1 cellular context compared by ENCODE assay signal in the genomic region with DNA sequence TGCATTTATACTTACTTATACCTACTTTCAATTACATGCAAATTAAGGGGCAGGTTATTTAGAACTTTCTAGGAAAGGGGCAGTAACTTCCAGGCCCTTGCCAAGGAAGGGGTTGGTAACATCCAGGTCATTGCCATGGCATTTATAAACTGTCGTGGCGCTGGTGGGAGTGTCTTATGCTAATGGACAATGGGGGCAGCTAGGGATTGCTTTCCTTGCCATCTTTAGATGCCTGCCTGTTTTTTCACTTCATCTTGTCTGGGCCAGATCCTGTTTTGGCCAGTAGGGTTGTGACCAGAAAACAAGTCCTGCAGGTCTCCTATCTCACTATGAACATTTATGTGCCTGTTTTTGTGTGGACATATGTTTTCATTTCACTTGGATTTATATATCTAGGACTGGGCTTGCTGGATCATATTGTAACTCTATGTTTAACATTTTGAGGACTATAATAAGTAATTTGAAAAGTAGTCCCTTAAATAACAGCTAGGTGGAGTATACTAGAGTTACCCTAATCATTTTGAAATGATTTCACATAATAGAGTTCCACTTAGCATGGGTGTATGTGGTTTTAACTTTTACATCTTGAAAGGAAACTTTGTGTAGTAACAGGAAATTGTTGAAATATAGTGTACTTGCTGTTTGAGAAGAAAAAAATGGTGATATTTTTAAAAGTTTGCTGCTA.
TF ChIP-seq lines count a peak whose summit lies in the region.

No MANE protein-coding gene starts in this region.

TF ChIP-seq in HepG2, 621 proteins besides CTCF, POLR2A, EP300 and RAD21:
- TF ChIP-seq ZBTB3 (CRISPR knock-in tag; IDR thresholded peaks at IDR 0.05; ENCODE audit: borderline replicate concordance, low read depth): no peak
- TF ChIP-seq, protein P1, sequence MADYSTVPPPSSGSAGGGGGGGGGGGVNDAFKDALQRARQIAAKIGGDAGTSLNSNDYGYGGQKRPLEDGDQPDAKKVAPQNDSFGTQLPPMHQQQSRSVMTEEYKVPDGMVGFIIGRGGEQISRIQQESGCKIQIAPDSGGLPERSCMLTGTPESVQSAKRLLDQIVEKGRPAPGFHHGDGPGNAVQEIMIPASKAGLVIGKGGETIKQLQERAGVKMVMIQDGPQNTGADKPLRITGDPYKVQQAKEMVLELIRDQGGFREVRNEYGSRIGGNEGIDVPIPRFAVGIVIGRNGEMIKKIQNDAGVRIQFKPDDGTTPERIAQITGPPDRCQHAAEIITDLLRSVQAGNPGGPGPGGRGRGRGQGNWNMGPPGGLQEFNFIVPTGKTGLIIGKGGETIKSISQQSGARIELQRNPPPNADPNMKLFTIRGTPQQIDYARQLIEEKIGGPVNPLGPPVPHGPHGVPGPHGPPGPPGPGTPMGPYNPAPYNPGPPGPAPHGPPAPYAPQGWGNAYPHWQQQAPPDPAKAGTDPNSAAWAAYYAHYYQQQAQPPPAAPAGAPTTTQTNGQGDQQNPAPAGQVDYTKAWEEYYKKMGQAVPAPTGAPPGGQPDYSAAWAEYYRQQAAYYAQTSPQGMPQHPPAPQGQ (CRISPR knock-in tag; IDR thresholded peaks at IDR 0.05; ENCODE audit: borderline replicate concordance): no peak
- no peak for TF ChIP-seq U2AF1 (optimal IDR thresholded peaks at IDR 0.05; ENCODE audit: low read depth, low read length)
- no peak for TF ChIP-seq SIX4 (CRISPR knock-in tag; IDR thresholded peaks at IDR 0.05)
- no peak for TF ChIP-seq MED13 (CRISPR knock-in tag; IDR thresholded peaks at IDR 0.05)
- TF ChIP-seq IRX3 (CRISPR knock-in tag; IDR thresholded peaks at IDR 0.05; ENCODE audit: borderline replicate concordance, low read depth): no peak
- no peak for TF ChIP-seq MIER3 (CRISPR knock-in tag; IDR thresholded peaks at IDR 0.05; ENCODE audit: borderline replicate concordance)
- TF ChIP-seq ZMAT5 (CRISPR knock-in tag; IDR thresholded peaks at IDR 0.05; ENCODE audit: borderline replicate concordance, low read depth): no peak
- TF ChIP-seq ADNP (CRISPR knock-in tag; IDR thresholded peaks at IDR 0.05): no peak
- TF ChIP-seq NCOA5 (CRISPR knock-in tag; IDR thresholded peaks at IDR 0.05): no peak
- TF ChIP-seq ZNF572 (CRISPR knock-in tag; IDR thresholded peaks at IDR 0.05): no peak
- no peak for TF ChIP-seq MLLT10 (CRISPR knock-in tag; IDR thresholded peaks at IDR 0.05)
- no peak for TF ChIP-seq NPAS2 (CRISPR knock-in tag; IDR thresholded peaks at IDR 0.05; ENCODE audit: borderline replicate concordance)
- no peak for TF ChIP-seq NR2F1 (CRISPR knock-in tag; IDR thresholded peaks at IDR 0.05)
- TF ChIP-seq, protein P2, sequence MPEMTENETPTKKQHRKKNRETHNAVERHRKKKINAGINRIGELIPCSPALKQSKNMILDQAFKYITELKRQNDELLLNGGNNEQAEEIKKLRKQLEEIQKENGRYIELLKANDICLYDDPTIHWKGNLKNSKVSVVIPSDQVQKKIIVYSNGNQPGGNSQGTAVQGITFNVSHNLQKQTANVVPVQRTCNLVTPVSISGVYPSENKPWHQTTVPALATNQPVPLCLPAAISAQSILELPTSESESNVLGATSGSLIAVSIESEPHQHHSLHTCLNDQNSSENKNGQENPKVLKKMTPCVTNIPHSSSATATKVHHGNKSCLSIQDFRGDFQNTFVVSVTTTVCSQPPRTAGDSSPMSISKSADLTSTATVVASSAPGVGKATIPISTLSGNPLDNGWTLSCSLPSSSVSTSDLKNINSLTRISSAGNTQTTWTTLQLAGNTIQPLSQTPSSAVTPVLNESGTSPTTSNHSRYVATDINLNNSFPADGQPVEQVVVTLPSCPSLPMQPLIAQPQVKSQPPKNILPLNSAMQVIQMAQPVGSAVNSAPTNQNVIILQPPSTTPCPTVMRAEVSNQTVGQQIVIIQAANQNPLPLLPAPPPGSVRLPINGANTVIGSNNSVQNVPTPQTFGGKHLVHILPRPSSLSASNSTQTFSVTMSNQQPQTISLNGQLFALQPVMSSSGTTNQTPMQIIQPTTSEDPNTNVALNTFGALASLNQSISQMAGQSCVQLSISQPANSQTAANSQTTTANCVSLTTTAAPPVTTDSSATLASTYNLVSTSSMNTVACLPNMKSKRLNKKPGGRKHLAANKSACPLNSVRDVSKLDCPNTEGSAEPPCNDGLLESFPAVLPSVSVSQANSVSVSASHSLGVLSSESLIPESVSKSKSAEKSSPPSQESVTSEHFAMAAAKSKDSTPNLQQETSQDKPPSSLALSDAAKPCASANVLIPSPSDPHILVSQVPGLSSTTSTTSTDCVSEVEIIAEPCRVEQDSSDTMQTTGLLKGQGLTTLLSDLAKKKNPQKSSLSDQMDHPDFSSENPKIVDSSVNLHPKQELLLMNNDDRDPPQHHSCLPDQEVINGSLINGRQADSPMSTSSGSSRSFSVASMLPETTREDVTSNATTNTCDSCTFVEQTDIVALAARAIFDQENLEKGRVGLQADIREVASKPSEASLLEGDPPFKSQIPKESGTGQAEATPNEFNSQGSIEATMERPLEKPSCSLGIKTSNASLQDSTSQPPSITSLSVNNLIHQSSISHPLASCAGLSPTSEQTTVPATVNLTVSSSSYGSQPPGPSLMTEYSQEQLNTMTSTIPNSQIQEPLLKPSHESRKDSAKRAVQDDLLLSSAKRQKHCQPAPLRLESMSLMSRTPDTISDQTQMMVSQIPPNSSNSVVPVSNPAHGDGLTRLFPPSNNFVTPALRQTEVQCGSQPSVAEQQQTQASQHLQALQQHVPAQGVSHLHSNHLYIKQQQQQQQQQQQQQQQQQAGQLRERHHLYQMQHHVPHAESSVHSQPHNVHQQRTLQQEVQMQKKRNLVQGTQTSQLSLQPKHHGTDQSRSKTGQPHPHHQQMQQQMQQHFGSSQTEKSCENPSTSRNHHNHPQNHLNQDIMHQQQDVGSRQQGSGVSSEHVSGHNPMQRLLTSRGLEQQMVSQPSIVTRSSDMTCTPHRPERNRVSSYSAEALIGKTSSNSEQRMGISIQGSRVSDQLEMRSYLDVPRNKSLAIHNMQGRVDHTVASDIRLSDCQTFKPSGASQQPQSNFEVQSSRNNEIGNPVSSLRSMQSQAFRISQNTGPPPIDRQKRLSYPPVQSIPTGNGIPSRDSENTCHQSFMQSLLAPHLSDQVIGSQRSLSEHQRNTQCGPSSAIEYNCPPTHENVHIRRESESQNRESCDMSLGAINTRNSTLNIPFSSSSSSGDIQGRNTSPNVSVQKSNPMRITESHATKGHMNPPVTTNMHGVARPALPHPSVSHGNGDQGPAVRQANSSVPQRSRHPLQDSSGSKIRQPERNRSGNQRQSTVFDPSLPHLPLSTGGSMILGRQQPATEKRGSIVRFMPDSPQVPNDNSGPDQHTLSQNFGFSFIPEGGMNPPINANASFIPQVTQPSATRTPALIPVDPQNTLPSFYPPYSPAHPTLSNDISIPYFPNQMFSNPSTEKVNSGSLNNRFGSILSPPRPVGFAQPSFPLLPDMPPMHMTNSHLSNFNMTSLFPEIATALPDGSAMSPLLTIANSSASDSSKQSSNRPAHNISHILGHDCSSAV (CRISPR knock-in tag; IDR thresholded peaks at IDR 0.05; ENCODE audit: borderline replicate concordance): no peak
